24 cellular contexts compared by ENCODE assay signal in genomic region chr4:81502561-81502960, GRCh38.
"Had no signal": no experiment of that assay in that cellular context is flagged by ENCODE, and none has a peak within 500 bp of the region (broad histone marks: within the 10 kb centered on the region; RNA-seq: fewer than 3 reads in every experiment).

No MANE protein-coding gene starts in this region.

- H3K4me3 Mint-ChIP-seq: activated CD8-positive, alpha-beta T cell treated with anti-CD3 and anti-CD28 coated beads for 36 hours; activated naive CD8-positive, alpha-beta T cell treated with anti-CD3 and anti-CD28 coated beads for 36 hours; effector memory CD8-positive, alpha-beta T cell; natural killer cell treated with Interleukin-12 subunit alpha and Interleukin-12 subunit beta and Interleukin-15 and Interleukin-18, amount 100 ng/mL, for 72 hours; T-helper 17 cell had no signal

- H3K4me3 ChIP-seq: adrenal gland, body of pancreas, gastroesophageal sphincter, heart left ventricle, right lobe of liver, stomach, thyroid gland had no signal

- H3K36me3 Mint-ChIP-seq: activated naive CD8-positive, alpha-beta T cell treated with anti-CD3 and anti-CD28 coated beads for 36 hours; natural killer cell treated with Interleukin-12 subunit alpha and Interleukin-12 subunit beta and Interleukin-15 and Interleukin-18, amount 100 ng/mL, for 72 hours had no signal

- DNase-seq: activated CD4-positive, alpha-beta T cell treated with anti-CD3 and anti-CD28 coated beads for 1 hour; activated CD4-positive, alpha-beta T cell treated with anti-CD3 and anti-CD28 coated beads, Interleukin-2, amount 50 U/mL, for 1 hour; activated CD8-positive, alpha-beta T cell treated with anti-CD3 and anti-CD28 coated beads for 36 hours; activated naive CD4-positive, alpha-beta T cell treated with Interleukin-2 at 50 U/mL for 16 hours; activated naive CD8-positive, alpha-beta T cell treated with anti-CD3 and anti-CD28 coated beads for 36 hours; activated T-cell treated with anti-CD3 and anti-CD28 coated beads, Interleukin-2, amount 50 U/mL, for 48 hours; adrenal gland; aorta; body of pancreas; effector memory CD8-positive, alpha-beta T cell; erythroblast; heart left ventricle; hypothalamus; posterior cingulate gyrus; right lobe of liver; stimulated activated CD4-positive, alpha-beta T cell treated with anti-CD3 and anti-CD28 coated beads, Interleukin-12 subunit alpha, Interleukin-12 subunit beta, amount 100 ng/mL, for 4 hours; stimulated activated CD4-positive, alpha-beta T cell treated with anti-CD3 and anti-CD28 coated beads, Interleukin-4, amount 100 ng/mL, for 1 hour; stomach; T-helper 17 cell; T1000; thyroid gland had no signal

- H3K27ac Mint-ChIP-seq: activated CD8-positive, alpha-beta T cell treated with anti-CD3 and anti-CD28 coated beads for 36 hours; activated naive CD8-positive, alpha-beta T cell treated with anti-CD3 and anti-CD28 coated beads for 36 hours; activated T-helper 2 cell treated with anti-CD3 and anti-CD28 coated beads, Interferon-gamma antibody, Interleukin-2, Interleukin-4, amounts not matched to agents 10 μg/mL and 5 μg/mL and 100 μg/mL, durations not matched to agents 14 hours and 24 hours and 36 hours had no signal

- H3K4me1 ChIP-seq: adrenal gland, body of pancreas, gastroesophageal sphincter, right lobe of liver had no signal

- ATAC-seq: activated CD8-positive, alpha-beta T cell treated with anti-CD3 and anti-CD28 coated beads for 36 hours; body of pancreas; effector memory CD8-positive, alpha-beta T cell; gastroesophageal sphincter; heart left ventricle; natural killer cell treated with Interleukin-12 subunit alpha and Interleukin-12 subunit beta and Interleukin-15 and Interleukin-18, amount 100 ng/mL, for 72 hours; right lobe of liver; T-helper 17 cell had no signal

- H3K27me3 Mint-ChIP-seq: activated CD8-positive, alpha-beta T cell treated with anti-CD3 and anti-CD28 coated beads for 36 hours; activated naive CD8-positive, alpha-beta T cell treated with anti-CD3 and anti-CD28 coated beads for 36 hours; effector memory CD8-positive, alpha-beta T cell; natural killer cell treated with Interleukin-12 subunit alpha and Interleukin-12 subunit beta and Interleukin-15 and Interleukin-18, amount 100 ng/mL, for 72 hours; T-helper 17 cell had no signal

- H3K27me3 ChIP-seq: adrenal gland, body of pancreas, gastroesophageal sphincter, heart left ventricle, right lobe of liver, thyroid gland had no signal

- H3K36me3 ChIP-seq: adrenal gland, gastroesophageal sphincter, heart left ventricle, right lobe of liver, stomach, thyroid gland had no signal

- H3K27ac ChIP-seq: adrenal gland, body of pancreas, gastroesophageal sphincter, heart left ventricle, right lobe of liver, stomach, thyroid gland had no signal

- H3K9me3 Mint-ChIP-seq: activated CD8-positive, alpha-beta T cell treated with anti-CD3 and anti-CD28 coated beads for 36 hours; activated naive CD8-positive, alpha-beta T cell treated with anti-CD3 and anti-CD28 coated beads for 36 hours; activated T-helper 2 cell treated with anti-CD3 and anti-CD28 coated beads, Interferon-gamma antibody, Interleukin-2, Interleukin-4, amounts not matched to agents 10 μg/mL and 5 μg/mL and 100 μg/mL, durations not matched to agents 14 hours and 24 hours and 36 hours; effector memory CD8-positive, alpha-beta T cell; natural killer cell treated with Interleukin-12 subunit alpha and Interleukin-12 subunit beta and Interleukin-15 and Interleukin-18, amount 100 ng/mL, for 72 hours had no signal

- H3K9me3 ChIP-seq: adrenal gland, body of pancreas, gastroesophageal sphincter, heart left ventricle, right lobe of liver, stomach, thyroid gland had no signal
